ENCODE assay signal across 24 cellular contexts in the genomic region with DNA sequence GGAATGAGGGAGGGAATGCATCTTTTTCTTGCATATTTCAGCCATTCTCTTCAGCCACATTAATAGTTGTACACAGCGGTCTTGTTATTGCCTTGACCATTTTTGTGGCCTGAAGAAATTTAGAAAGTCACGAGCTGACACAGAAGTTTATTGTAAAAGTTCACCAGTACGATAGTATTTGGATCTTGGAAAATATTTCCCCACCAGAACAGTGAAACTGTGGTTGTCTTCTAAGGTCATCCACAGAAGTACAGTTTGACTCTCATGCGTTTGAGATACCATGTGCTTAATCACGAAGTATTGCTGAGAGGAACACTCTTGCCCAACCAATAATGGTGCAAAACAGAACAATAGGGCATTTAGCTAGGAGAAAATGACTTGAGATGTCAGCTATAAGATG.
"Had no signal": no experiment of that assay in that cellular context is flagged by ENCODE, and none has a peak within 500 bp of the region (broad histone marks: within the 10 kb centered on the region; RNA-seq: fewer than 3 reads in every experiment).

No MANE protein-coding gene starts in this region.

- H3K9me3 Mint-ChIP-seq: activated naive CD4-positive, alpha-beta T cell treated with anti-CD3 and anti-CD28 coated beads, Interleukin-2, amount 10 ng/mL, durations not matched to agents 7 days and 5 days; immature natural killer cell; naive thymus-derived CD4-positive, alpha-beta T cell; neural crest cell had no signal

- H3K4me2 ChIP-seq: SK-N-SH had no signal

- H3K4me3 Mint-ChIP-seq: activated CD8-positive, alpha-beta memory T cell treated with anti-CD3 and anti-CD28 coated beads, Interleukin-2, amount 10 ng/mL, durations not matched to agents 7 days and 5 days; activated naive CD4-positive, alpha-beta T cell treated with anti-CD3 and anti-CD28 coated beads, Interleukin-2, amount 10 ng/mL, durations not matched to agents 7 days and 5 days; immature natural killer cell; neural crest cell had no signal

- H3K9ac ChIP-seq: SK-N-SH had no signal

- H3K36me3 ChIP-seq: ascending aorta, brain microvascular endothelial cell, right lobe of liver, uterus had no signal

- H3K27ac ChIP-seq: ascending aorta, brain microvascular endothelial cell, esophagus squamous epithelium, left lung, right lobe of liver, skin epidermis, testis, uterus had no signal

- H3K4me1 ChIP-seq: ascending aorta, esophagus squamous epithelium, right lobe of liver, testis, uterus had no signal

- H3K36me3 Mint-ChIP-seq: immature natural killer cell had no signal

- H3K9me3 ChIP-seq: ascending aorta, esophagus squamous epithelium, left lung, right lobe of liver, SK-N-SH, testis, uterus had no signal

- H3K27me3 Mint-ChIP-seq: activated CD8-positive, alpha-beta memory T cell treated with anti-CD3 and anti-CD28 coated beads, Interleukin-2, amount 10 ng/mL, durations not matched to agents 7 days and 5 days; activated naive CD4-positive, alpha-beta T cell treated with anti-CD3 and anti-CD28 coated beads, Interleukin-2, amount 10 ng/mL, durations not matched to agents 7 days and 5 days; naive thymus-derived CD4-positive, alpha-beta T cell had no signal

- H3K27me3 ChIP-seq: ascending aorta, brain microvascular endothelial cell, esophagus squamous epithelium, left lung, right lobe of liver, testis, uterus had no signal

- DNase-seq: activated CD4-positive, alpha-beta T cell treated with anti-CD3 and anti-CD28 coated beads, Interleukin-2, amount 50 U/mL, for 4 hours; activated CD8-positive, alpha-beta memory T cell treated with anti-CD3 and anti-CD28 coated beads, Interleukin-2, amount 10 ng/mL, durations not matched to agents 7 days and 5 days; activated naive CD4-positive, alpha-beta T cell treated with anti-CD3 and anti-CD28 coated beads, Interleukin-2, amount 10 ng/mL, durations not matched to agents 7 days and 5 days; activated T-cell treated with anti-CD3 and anti-CD28 coated beads for 4 hours; brain microvascular endothelial cell; caudate nucleus; esophagus squamous epithelium; immature natural killer cell; kidney glomerular epithelial cell; left lung; naive thymus-derived CD4-positive, alpha-beta T cell; occipital lobe; right lobe of liver; SK-N-SH; stimulated activated CD4-positive, alpha-beta T cell treated with anti-CD3 and anti-CD28 coated beads, Interleukin-15, amount 100 ng/mL, for 24 hours; stimulated activated CD8-positive, alpha-beta memory T cell treated with anti-CD3 and anti-CD28 coated beads, Interleukin-4, amount 100 ng/mL, for 48 hours; stimulated activated naive CD4-positive, alpha-beta T cell; testis; trophoblast cell; uterus had no signal

- H3K4me3 ChIP-seq: ascending aorta, esophagus squamous epithelium, left lung, lung, right lobe of liver, skin epidermis, testis, uterus had no signal

- H3K9me2 ChIP-seq: SK-N-SH had no signal

- H3K4me1 Mint-ChIP-seq: immature natural killer cell, neural crest cell had no signal

- ATAC-seq: activated CD8-positive, alpha-beta memory T cell treated with anti-CD3 and anti-CD28 coated beads, Interleukin-2, amount 10 ng/mL, durations not matched to agents 7 days and 5 days; left lung; naive thymus-derived CD4-positive, alpha-beta T cell; right lobe of liver had no signal
